In genomic region chr2:121721926-121722325, GRCh38 we compare ENCODE assay signal across 12 cellular contexts. TPM values are rescaled to one million over a fixed set of nuclear protein-coding genes. Genes with fewer than 3 reads are reported as not detected.
DNase-seq lines count a peak whose midpoint lies in the region; ATAC-seq and TF ChIP-seq lines count a peak whose summit lies in the region.
"Had no signal": no experiment of that assay in that cellular context is flagged by ENCODE, and none has a peak within 500 bp of the region (broad histone marks: within the 10 kb centered on the region; RNA-seq: fewer than 3 reads in every experiment).

No MANE protein-coding gene starts in this region.

- H3K4me1 ChIP-seq in A673 (ENCODE audit: insufficient read depth, low read length, poor library complexity, severe bottlenecking), result no peaks in the 10 kb centered on the region
- H3K4me1 ChIP-seq: vagina had no signal

- H3K36me3 ChIP-seq in A673 (ENCODE audit: insufficient read depth, low read length, poor library complexity, severe bottlenecking), result peaks cover 3% of the 10 kb centered on the region

- POLR2A ChIA-PET in A673 (lab: Charles Lee; ENCODE audit: low non-redundant PET), result no interaction called here

- no peak for ATAC-seq in GM19395 (IDR thresholded peaks at IDR 0.05; ENCODE audit: unreplicated experiment)
- ATAC-seq: WTC11 had no signal

- intact Hi-C loops in A673 (cut with micrococcal nuclease; ENCODE audit: unreplicated experiment), result no loop called here

- CTCF ChIA-PET in A673 (lab: Charles Lee), result no interaction called here

- H3K4me3 ChIP-seq in A673 (ENCODE audit: low read depth, low read length, poor library complexity, severe bottlenecking) (no peak overlapping the region), WI38 (ENCODE audit: low read depth, low read length) (peak overlapping the region; percentile 22; the same call in 1 of the 2 replicates)
- H3K4me3 ChIP-seq: vagina had no signal

- H3K27me3 ChIP-seq in A673 (replicated peaks; ENCODE audit: insufficient read depth, low read depth, low read length, poor library complexity), result no peaks in the 10 kb centered on the region
- H3K27me3 ChIP-seq: vagina had no signal

- DNase-seq in A673 (ENCODE audit: low spot score) (peak; percentile 14), GM03348 (ENCODE audit: low spot score) (peak; percentile 77), fibroblast of peridontal ligament (ENCODE audit: extremely low read depth) (peak; percentile 83), NCI-H2107 (lab: John Stamatoyannopoulos, UW) (no peak), NCI-H1092 (lab: John Stamatoyannopoulos, UW) (no peak), anterior cingulate cortex (lab: John Stamatoyannopoulos, UW) (no peak)
- DNase-seq: GOT3, NCI-H524 treated with DMSO at 0.1 percent for 48 hours had no signal

- no peak overlapping the region for H3K27ac ChIP-seq in A673 (ENCODE audit: low read depth, low read length, poor library complexity, severe bottlenecking)
- H3K27ac ChIP-seq: vagina had no signal

- no peak for TF ChIP-seq CTCF in A673 (conservative IDR thresholded peaks at IDR 0.05; ENCODE audit: low read depth, low read length)
- TF ChIP-seq CTCF in WI38 (IDR thresholded peaks at IDR 0.05; ENCODE audit: low read depth, low read length), result no peak

- H3K9me3 ChIP-seq in A673 (ENCODE audit: low read depth, low read length, poor library complexity, severe bottlenecking), result no peaks in the 10 kb centered on the region
- H3K9me3 ChIP-seq: vagina had no signal

- BruUV-seq in A673 (replicated peaks; lab: Mats Ljungman, UMichigan), result no TSS peak

RNA-seq across cellular contexts. Expression of gene NIFK, which starts 14.7 kb away (rescaled TPM):
- 84.2 and 97.4 TPM in 2 replicates for total RNA-seq in A673 (2021)

RNA-seq across cellular contexts. Expression of gene TSN, which starts 33.5 kb away (rescaled TPM):
- 110 and 112 TPM in 2 replicates for total RNA-seq in A673 (2021)

Comparison
In these comparisons a context has a peak if more than half of its experiments do, and no peak if none do; other contexts are left out.
1. DNase-seq: peak in A673 (single experiment), GM03348 (single experiment) and fibroblast of peridontal ligament (single experiment); none in NCI-H2107 (single experiment), NCI-H1092 (single experiment) and anterior cingulate cortex (0 of 58).